Comparison of ENCODE assay signal across 1 cellular context in genomic region chr4:1766336-1767057, GRCh38.
A peak's percentile ranks its signal among the peaks of the same experiment; 100 is the strongest.
TF ChIP-seq lines count a peak whose summit lies in the region.

No MANE protein-coding gene starts in this region.

TF ChIP-seq in HEK293, 187 proteins besides CTCF, POLR2A, EP300 and RAD21 (continued from another document):
- 0 out of 2 replicates have a peak, but pooled peaks have one; percentile 20 for TF ChIP-seq KLF17 (tag by site-specific recombination; IDR thresholded peaks at IDR 0.05)
- no peak for TF ChIP-seq ZNF292 (tag by site-specific recombination; IDR thresholded peaks at IDR 0.05; ENCODE audit: borderline replicate concordance, low read depth)
- TF ChIP-seq ZBTB20 (tag by site-specific recombination; IDR thresholded peaks at IDR 0.05): no peak
